8 cellular contexts compared by ENCODE assay signal in the genomic region with DNA sequence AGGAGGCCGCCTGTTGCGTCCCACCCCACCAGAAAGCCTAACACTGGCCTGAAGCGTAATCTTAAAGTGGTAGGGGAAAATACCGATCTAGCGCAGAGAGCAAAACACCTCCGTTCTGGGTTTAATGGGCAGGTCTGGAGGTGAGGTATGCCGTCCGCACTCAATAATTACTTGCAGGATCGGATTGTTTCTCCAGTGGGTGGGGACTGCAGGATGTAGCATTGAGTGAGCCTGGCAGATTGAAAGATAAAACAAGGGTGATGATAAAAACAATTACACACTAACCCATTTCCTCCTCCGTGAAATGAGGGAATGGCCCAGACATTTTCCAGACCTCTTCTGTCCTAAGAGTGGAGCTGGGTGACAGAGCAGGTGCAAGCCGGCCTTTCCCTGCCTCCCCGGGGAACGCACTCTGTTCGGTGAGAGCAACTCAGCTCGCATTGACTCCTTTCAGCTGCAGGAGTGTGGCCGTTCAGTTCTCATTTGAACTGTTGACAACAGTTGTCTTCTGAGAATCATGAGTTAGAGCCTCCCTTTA.
A peak's percentile ranks its signal among the peaks of the same experiment; 100 is the strongest.
DNase-seq lines count a peak whose midpoint lies in the region; ATAC-seq and TF ChIP-seq lines count a peak whose summit lies in the region.

No MANE protein-coding gene starts in this region.

- TF ChIP-seq CTCF in DND-41 (IDR thresholded peaks at IDR 0.05; ENCODE audit: borderline replicate concordance, extremely low read depth, low read length, poor library complexity, severe bottlenecking): no peak
- no peak for TF ChIP-seq CTCF in epithelial cell of proximal tubule (conservative IDR thresholded peaks at IDR 0.05; ENCODE audit: low read depth, low read length)
- no peak for TF ChIP-seq CTCF in neural crest cell (conservative IDR thresholded peaks at IDR 0.05)

- H3K27ac Mint-ChIP-seq in activated CD4-positive, alpha-beta T cell treated with anti-CD3 and anti-CD28 coated beads, Interleukin-2, amount 10 ng/mL, durations not matched to agents 7 days and 5 days: peak overlapping the region; percentile 99
- no peak overlapping the region for H3K27ac Mint-ChIP-seq in neural crest cell (ENCODE audit: unreplicated experiment)

- H3K36me3 ChIP-seq in DND-41 (ENCODE audit: insufficient read depth, low read length) (no peaks in the 10 kb centered on the region; the same call in 1 of the 2 replicates), Karpas-422 (ENCODE audit: insufficient read depth, low read length) (no peaks in the 10 kb centered on the region)

- peaks cover 17% of the 10 kb centered on the region for H3K36me3 Mint-ChIP-seq in activated CD4-positive, alpha-beta T cell treated with anti-CD3 and anti-CD28 coated beads, Interleukin-2, amount 10 ng/mL, durations not matched to agents 7 days and 5 days (ENCODE audit: low read depth)
- no peaks in the 10 kb centered on the region for H3K36me3 Mint-ChIP-seq in neural crest cell (ENCODE audit: low read depth)

- H3K4me2 ChIP-seq in DND-41 (ENCODE audit: insufficient read depth, low read length): peak overlapping the region; percentile 80
- peak overlapping the region; percentile 95 for H3K4me2 ChIP-seq in Karpas-422 (ENCODE audit: low read depth, low read length, poor library complexity, severe bottlenecking)

- peak overlapping the region; percentile 97 for H3K4me3 Mint-ChIP-seq in activated CD4-positive, alpha-beta T cell treated with anti-CD3 and anti-CD28 coated beads, Interleukin-2, amount 10 ng/mL, durations not matched to agents 7 days and 5 days
- H3K4me3 Mint-ChIP-seq in neural crest cell: peak overlapping the region; percentile 98

- peak overlapping the region; percentile 87 for H3K27ac ChIP-seq in DND-41 (ENCODE audit: low read length)
- no peak overlapping the region for H3K27ac ChIP-seq in Karpas-422 (ENCODE audit: low read length)

- H3K79me2 ChIP-seq in DND-41 (ENCODE audit: insufficient read depth, low read length): peaks cover 4% of the 10 kb centered on the region
- H3K79me2 ChIP-seq in Karpas-422 (ENCODE audit: low read length): no peaks in the 10 kb centered on the region

- H3K4me1 ChIP-seq in DND-41 (ENCODE audit: insufficient read depth, low read length) (peaks cover 42% of the 10 kb centered on the region), Karpas-422 (ENCODE audit: low read length) (peaks cover 24% of the 10 kb centered on the region)

- H3K9me3 ChIP-seq in DND-41 (ENCODE audit: insufficient read depth, low read length, severe bottlenecking): no peaks in the 10 kb centered on the region
- no peaks in the 10 kb centered on the region for H3K9me3 ChIP-seq in Karpas-422 (ENCODE audit: low read length)

- H4K20me1 ChIP-seq in DND-41 (ENCODE audit: insufficient read depth, low read length) (no peaks in the 10 kb centered on the region), Karpas-422 (ENCODE audit: insufficient read depth, low read depth, low read length) (peaks cover 4% of the 10 kb centered on the region; the same call in 1 of the 2 replicates)

- H3K9ac ChIP-seq in DND-41 (ENCODE audit: low read depth, low read length): peak overlapping the region; percentile 91
- H3K9ac ChIP-seq in Karpas-422 (ENCODE audit: low read length): peak overlapping the region; percentile 68

- H3K4me3 ChIP-seq in DND-41 (ENCODE audit: low read depth in 1 of 2, low read length in 2 of 2) (peak overlapping the region; percentile 48 to 76), Karpas-422 (ENCODE audit: low read length) (peak overlapping the region; percentile 82), epithelial cell of proximal tubule (ENCODE audit: low read depth, low read length) (peak overlapping the region; percentile 98)

- CTCF ChIA-PET in activated CD4-positive, alpha-beta T cell treated with anti-CD3 and anti-CD28 coated beads, Interleukin-2, amount 10 ng/mL, durations not matched to agents 7 days and 5 days (lab: Charles Lee): interaction anchor here (0.7 to 2.3 kb wide), 5 partner anchors 11 to 170 kb away, joined by 3 to 6 read pairs (median 3); a partner anchor contains a TSS

- POLR2A ChIA-PET in activated CD4-positive, alpha-beta T cell treated with anti-CD3 and anti-CD28 coated beads, Interleukin-2, amount 10 ng/mL, durations not matched to agents 7 days and 5 days (lab: Charles Lee): no interaction called here

- H3K27me3 Mint-ChIP-seq in activated CD4-positive, alpha-beta T cell treated with anti-CD3 and anti-CD28 coated beads, Interleukin-2, amount 10 ng/mL, durations not matched to agents 7 days and 5 days: no peaks in the 10 kb centered on the region
- H3K27me3 Mint-ChIP-seq in neural crest cell (ENCODE audit: low read depth): peaks cover 55% of the 10 kb centered on the region

- H3K4me1 Mint-ChIP-seq in activated CD4-positive, alpha-beta T cell treated with anti-CD3 and anti-CD28 coated beads, Interleukin-2, amount 10 ng/mL, durations not matched to agents 7 days and 5 days: peaks cover 40% of the 10 kb centered on the region
- H3K4me1 Mint-ChIP-seq in neural crest cell: peaks cover 14% of the 10 kb centered on the region

- H3K9me3 Mint-ChIP-seq in activated CD4-positive, alpha-beta T cell treated with anti-CD3 and anti-CD28 coated beads, Interleukin-2, amount 10 ng/mL, durations not matched to agents 7 days and 5 days: no peaks in the 10 kb centered on the region
- no peaks in the 10 kb centered on the region for H3K9me3 Mint-ChIP-seq in neural crest cell

- H2AFZ ChIP-seq in DND-41 (ENCODE audit: low read depth, low read length): peak overlapping the region; percentile 97
- peak overlapping the region; percentile 100 for H2AFZ ChIP-seq in Karpas-422 (ENCODE audit: low read length)

- no peaks in the 10 kb centered on the region for H3K9me2 ChIP-seq in Karpas-422 (replicated peaks; ENCODE audit: insufficient read depth, low read length)

- peak; percentile 55 for ATAC-seq in DND-41 (ENCODE audit: insufficient read depth, low read depth)
- peak; percentile 22 for ATAC-seq in GM21825 (IDR thresholded peaks at IDR 0.05; ENCODE audit: unreplicated experiment)

- DNase-seq in DND-41: peak; percentile 38
- DNase-seq in Karpas-422: no peak
- DNase-seq in activated CD4-positive, alpha-beta T cell treated with anti-CD3 and anti-CD28 coated beads, Interleukin-2, amount 10 ng/mL, durations not matched to agents 7 days and 5 days: peak; percentile 39
- DNase-seq in epithelial cell of proximal tubule (ENCODE audit: low read depth): no peak
- DNase-seq in neural crest cell (ENCODE audit: low read depth, low spot score): no peak
- DNase-seq in C1 segment of cervical spinal cord (lab: John Stamatoyannopoulos, UW): no peak
- DNase-seq in activated gamma-delta T cell treated with Interleukin-2 at 50 U/mL for 16 hours: no peak

- H3K27me3 ChIP-seq in DND-41 (ENCODE audit: insufficient read depth, low read length, poor library complexity): no peaks in the 10 kb centered on the region
- no peaks in the 10 kb centered on the region for H3K27me3 ChIP-seq in Karpas-422 (ENCODE audit: low read length)

Comparison
In these comparisons a context has a peak if more than half of its experiments do, and no peak if none do; other contexts are left out.
1. DNase-seq: peak in DND-41 (single experiment) and activated CD4-positive, alpha-beta T cell treated with anti-CD3 and anti-CD28 coated beads, Interleukin-2, amount 10 ng/mL, durations not matched to agents 7 days and 5 days (single experiment); none in Karpas-422 (single experiment), epithelial cell of proximal tubule (single experiment), neural crest cell (single experiment), C1 segment of cervical spinal cord (0 of 14) and activated gamma-delta T cell treated with Interleukin-2 at 50 U/mL for 16 hours (single experiment).
2. Peak in every context shown above with its lines, with median percentiles within 50 percentile points of each other: H3K4me3 ChIP-seq.